In genomic region chr13:32617112-32617511, GRCh38 we compare ENCODE assay signal across 24 cellular contexts.
"Had no signal": no experiment of that assay in that cellular context is flagged by ENCODE, and none has a peak within 500 bp of the region (broad histone marks: within the 10 kb centered on the region; RNA-seq: fewer than 3 reads in every experiment).

No MANE protein-coding gene starts in this region.

- DNase-seq: dermis blood vessel endothelial cell; effector memory CD4-positive, alpha-beta T cell; foreskin keratinocyte; heart left ventricle; kidney; mesenchymal stem cell; midbrain; naive thymus-derived CD8-positive, alpha-beta T cell; nephron progenitor cell; nucleus accumbens; stimulated activated CD4-positive, alpha-beta T cell treated with anti-CD3 and anti-CD28 coated beads, Interleukin-12 subunit alpha, Interleukin-12 subunit beta, amount 100 ng/mL, for 4 hours; stimulated activated CD4-positive, alpha-beta T cell treated with anti-CD3 and anti-CD28 coated beads, Interleukin-1b, Interleukin-23, amount 100 ng/mL, for 48 hours; stimulated activated CD4-positive, alpha-beta T cell treated with anti-CD3 and anti-CD28 coated beads, Interleukin-4, amount 100 ng/mL, for 24 hours; stimulated activated naive CD4-positive, alpha-beta T cell treated with Interleukin-2 at 50 U/mL for 16 hours; substantia nigra; testis; tibial artery; upper lobe of left lung had no signal

- H3K4me1 Mint-ChIP-seq: nephron progenitor cell had no signal

- ATAC-seq: foreskin keratinocyte; gastroesophageal sphincter; heart left ventricle; left lobe of liver; naive thymus-derived CD8-positive, alpha-beta T cell; sciatic nerve; stimulated activated effector memory CD8-positive, alpha-beta T cell treated with anti-CD3 and anti-CD28 coated beads, Interleukin-12 subunit alpha, Interleukin-12 subunit beta, amount 100 ng/mL, for 72 hours had no signal

- H3K27me3 Mint-ChIP-seq: naive thymus-derived CD8-positive, alpha-beta T cell had no signal

- FAIRE-seq: endothelial cell of umbilical vein, kidney, urothelium cell line had no signal

- H3K4me3 Mint-ChIP-seq: nephron progenitor cell; stimulated activated effector memory CD8-positive, alpha-beta T cell treated with anti-CD3 and anti-CD28 coated beads, Interleukin-12 subunit alpha, Interleukin-12 subunit beta, amount 100 ng/mL, for 72 hours had no signal

- H3K27ac Mint-ChIP-seq: naive thymus-derived CD8-positive, alpha-beta T cell; nephron progenitor cell; stimulated activated effector memory CD8-positive, alpha-beta T cell treated with anti-CD3 and anti-CD28 coated beads, Interleukin-12 subunit alpha, Interleukin-12 subunit beta, amount 100 ng/mL, for 72 hours had no signal
